19 cellular contexts compared by ENCODE assay signal in the genomic region with DNA sequence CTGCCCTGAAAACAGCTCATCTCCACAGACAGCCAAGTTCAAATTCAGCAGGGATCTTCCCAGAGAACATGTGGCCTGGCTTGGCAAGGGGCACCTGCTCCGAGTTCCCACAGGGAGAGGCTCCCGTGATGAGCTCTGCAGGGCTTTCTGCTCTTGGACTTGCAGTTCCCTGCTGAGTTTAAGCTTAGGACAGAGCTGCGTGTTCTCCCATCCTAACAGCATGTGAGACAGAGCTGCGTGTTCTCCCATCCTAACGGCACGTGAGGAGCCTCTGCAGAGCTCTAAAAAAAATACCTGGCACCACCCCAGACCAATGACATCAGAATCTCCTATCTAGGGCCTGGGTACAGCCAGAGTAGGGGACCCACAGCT.
DNase-seq lines count a peak whose midpoint lies in the region; ATAC-seq, FAIRE-seq and TF ChIP-seq lines count a peak whose summit lies in the region.
"Had no signal": no experiment of that assay in that cellular context is flagged by ENCODE, and none has a peak within 500 bp of the region (broad histone marks: within the 10 kb centered on the region; RNA-seq: fewer than 3 reads in every experiment).

No MANE protein-coding gene starts in this region.

- ATAC-seq in Right ventricle myocardium superior (ENCODE audit: poor library complexity) (peak; percentile 28), K562 (no peak), right cardiac atrium (peak; percentile 23 to 47)
- ATAC-seq in effector memory CD8-positive, alpha-beta T cell (replicated peaks) = no peak
- ATAC-seq: HepG2 had no signal

- peaks cover 9 to 22% of the 10 kb centered on the region in 2 donors for H3K27me3 Mint-ChIP-seq in effector memory CD8-positive, alpha-beta T cell
- H3K27me3 Mint-ChIP-seq: CD8-positive, alpha-beta memory T cell had no signal

- no peak for TF ChIP-seq CTCF in right atrium auricular region (IDR thresholded peaks at IDR 0.05)
- TF ChIP-seq CTCF in K562 (IDR thresholded peaks at IDR 0.05 in 2 of 3, conservative IDR thresholded peaks at IDR 0.05 in 1 of 3; ENCODE audit: insufficient read depth in 2 of 3, low read depth in 1 of 3, low read length in 3 of 3) = no peak
- TF ChIP-seq CTCF in transverse colon (IDR thresholded peaks at IDR 0.05) = no peak

- H3K36me3 ChIP-seq in right atrium auricular region = no peaks in the 10 kb centered on the region
- H3K36me3 ChIP-seq in K562 (ENCODE audit: control insufficient read depth, insufficient read depth, low read length) = no peaks in the 10 kb centered on the region
- H3K36me3 ChIP-seq in transverse colon = no peaks in the 10 kb centered on the region
- H3K36me3 ChIP-seq: BE2C had no signal

- CTCF ChIA-PET in K562 (lab: Yijun Ruan, JAX; ENCODE audit: low intra/inter-chr PET ratio) = no interaction called here

- no peak overlapping the region for H3K9ac ChIP-seq in K562 (ENCODE audit: insufficient read depth in 1 of 2, low read depth in 2 of 2, low read length in 2 of 2)

- no peaks in the 10 kb centered on the region for H3K36me3 Mint-ChIP-seq in effector memory CD8-positive, alpha-beta T cell (ENCODE audit: insufficient read depth)
- H3K36me3 Mint-ChIP-seq: CD4-positive, CD25-positive, alpha-beta regulatory T cell; CD8-positive, alpha-beta memory T cell; IgD-negative memory B cell had no signal

- no peaks in the 10 kb centered on the region for H3K9me3 Mint-ChIP-seq in effector memory CD8-positive, alpha-beta T cell
- H3K9me3 Mint-ChIP-seq: CD4-positive, CD25-positive, alpha-beta regulatory T cell; CD8-positive, alpha-beta memory T cell; H9 had no signal

- no peak overlapping the region for H3K27ac Mint-ChIP-seq in effector memory CD8-positive, alpha-beta T cell
- H3K27ac Mint-ChIP-seq: CD4-positive, CD25-positive, alpha-beta regulatory T cell; CD8-positive, alpha-beta memory T cell; IgD-negative memory B cell had no signal

- H3K27me3 ChIP-seq in right atrium auricular region (no peaks in the 10 kb centered on the region), K562 (ENCODE audit: control insufficient read depth in 2 of 2, insufficient read depth in 2 of 2, low read length in 2 of 2) (peaks cover 23 to 60% of the 10 kb centered on the region in 2 experiments; a peak in 4 of 5 replicates), right cardiac atrium (ENCODE audit: control insufficient read depth, insufficient read depth) (no peaks in the 10 kb centered on the region), transverse colon (no peaks in the 10 kb centered on the region)
- H3K27me3 ChIP-seq: BE2C had no signal

- no peak for DNase-seq in Right ventricle myocardium superior
- DNase-seq in right atrium auricular region (ENCODE audit: low spot score) = no peak
- DNase-seq in K562 (ENCODE audit: extremely low read depth in 1 of 4, low spot score in 3 of 4) = no peak
- DNase-seq in right cardiac atrium = peak in 2 of 3 donors; percentile 46 to 47
- DNase-seq in effector memory CD8-positive, alpha-beta T cell = no peak
- DNase-seq in transverse colon = no peak
- DNase-seq: BE2C; CD4-positive, CD25-positive, alpha-beta regulatory T cell; CD8-positive, alpha-beta memory T cell; COR-L47; DMS153; DMS79; GDM1; H9 had no signal

- H4K20me1 ChIP-seq in K562 (replicated peaks; ENCODE audit: control insufficient read depth, insufficient read depth, low read length) = peaks cover 8% of the 10 kb centered on the region; the same call in 1 of the 2 replicates

- no TSS peak for BruUV-seq in K562 (replicated peaks; lab: Mats Ljungman, UMichigan)

- H3K9me3 ChIP-seq in right atrium auricular region = no peaks in the 10 kb centered on the region
- H3K9me3 ChIP-seq in K562 (replicated peaks; ENCODE audit: control insufficient read depth, insufficient read depth, low read depth, low read length) = no peaks in the 10 kb centered on the region
- no peaks in the 10 kb centered on the region for H3K9me3 ChIP-seq in right cardiac atrium (ENCODE audit: control insufficient read depth, low read length)
- H3K9me3 ChIP-seq in transverse colon = no peaks in the 10 kb centered on the region
- H3K9me3 ChIP-seq: BE2C had no signal

- H3K27ac ChIP-seq in right atrium auricular region = no peak overlapping the region
- H3K27ac ChIP-seq in K562 (ENCODE audit: extremely low read depth, low read depth, low read length) = no peak overlapping the region
- H3K27ac ChIP-seq in right cardiac atrium (ENCODE audit: low read length) = no peak overlapping the region
- H3K27ac ChIP-seq in transverse colon = no peak overlapping the region

- no peaks in the 10 kb centered on the region for H3K79me2 ChIP-seq in K562 (ENCODE audit: control insufficient read depth, insufficient read depth, low read length)

- H3K4me1 ChIP-seq in right atrium auricular region = peaks cover 0 to 4% of the 10 kb centered on the region in 2 donors
- H3K4me1 ChIP-seq in K562 (replicated peaks in 1 of 2; ENCODE audit: control insufficient read depth in 2 of 2, insufficient read depth in 2 of 2, low read length in 2 of 2) = peaks cover 0 to 5% of the 10 kb centered on the region in 2 experiments; a peak in 2 of 5 replicates
- H3K4me1 ChIP-seq in right cardiac atrium (ENCODE audit: control insufficient read depth, insufficient read depth, low read length) = no peaks in the 10 kb centered on the region
- H3K4me1 ChIP-seq in transverse colon = no peaks in the 10 kb centered on the region
- H3K4me1 ChIP-seq: BE2C had no signal

- in situ Hi-C loops in K562 (cut with MboI) = loop anchor here (25.0 kb wide), 1 partner anchor 654 kb away; a partner anchor contains a TSS
- in situ Hi-C loops in transverse colon (cut with MboI; ENCODE audit: low pct_ligation_motif_present in 1 of 4, low pct_unique_long_range_greater_than_20kb in 1 of 4, low sequenced_read_pairs in 3 of 4) = loop anchor here in 1 of 4 donors (25.0 kb wide), 1 partner anchor 254 kb away; no protein-coding TSS in a partner anchor

- no peak for FAIRE-seq in K562 (lab: Jason Lieb, UNC)
- FAIRE-seq: GM12892, GM18507, H1, HepG2 had no signal

- TF ChIP-seq POLR2A in K562 (conservative IDR thresholded peaks at IDR 0.05) (no peak), transverse colon (IDR thresholded peaks at IDR 0.05) (no peak)

- intact Hi-C loops in Right ventricle myocardium superior (cut with DNase I) = no loop called here
- intact Hi-C loops in K562 (cut with micrococcal nuclease) = no loop called here
- intact Hi-C loops in right cardiac atrium (cut with DNase I) = no loop called here
- intact Hi-C loops in transverse colon (cut with DNase I; ENCODE audit: low total_unique reads) = no loop called here

- POLR2A ChIA-PET in K562 (lab: Yijun Ruan, JAX) = interaction anchor here (0.5 to 1.1 kb wide), 3 partner anchors 9 to 17 kb away, joined by 3 to 5 read pairs (median 3); no protein-coding TSS in a partner anchor

- H3K4me3 Mint-ChIP-seq in effector memory CD8-positive, alpha-beta T cell = no peak overlapping the region
- H3K4me3 Mint-ChIP-seq: CD4-positive, CD25-positive, alpha-beta regulatory T cell; CD8-positive, alpha-beta memory T cell; H9; IgD-negative memory B cell had no signal

- H3K4me1 Mint-ChIP-seq in effector memory CD8-positive, alpha-beta T cell (ENCODE audit: low read depth in 2 of 2) = no peaks in the 10 kb centered on the region
- H3K4me1 Mint-ChIP-seq: CD4-positive, CD25-positive, alpha-beta regulatory T cell; CD8-positive, alpha-beta memory T cell had no signal

- no peaks in the 10 kb centered on the region for H3K9me1 ChIP-seq in K562 (ENCODE audit: control insufficient read depth, insufficient read depth, low read length)

- TF ChIP-seq EP300 in K562 (IDR thresholded peaks at IDR 0.05; ENCODE audit: low read length) (no peak), transverse colon (IDR thresholded peaks at IDR 0.05; ENCODE audit: low read depth) (no peak)

- no peak overlapping the region for H3K4me2 ChIP-seq in K562 (ENCODE audit: insufficient read depth, low read length)

- TF ChIP-seq RAD21 in K562 (CRISPR knock-in tag; conservative IDR thresholded peaks at IDR 0.05 in 1 of 2, IDR thresholded peaks at IDR 0.05 in 1 of 2) = no peak

- 2% methylated on average over 6 of the region's 6 CpGs for WGBS in K562 (ENCODE audit: insufficient coverage, low coverage, missing lambda C conversion rate)
- WGBS in right cardiac atrium = 58% methylated on average over 6 of the region's 6 CpGs
- 67 to 80% methylated on average over 3 to 6 of the region's 6 CpGs for WGBS in transverse colon (ENCODE audit: low coverage in 1 of 2), 2 donors

- H3K4me3 ChIP-seq in right atrium auricular region (no peak overlapping the region), K562 (no peak overlapping the region), right cardiac atrium (ENCODE audit: low read length) (no peak overlapping the region), transverse colon (no peak overlapping the region)

- H2AFZ ChIP-seq in K562 (ENCODE audit: low read depth, low read length) = no peak overlapping the region

TF ChIP-seq in K562, 482 proteins besides CTCF, POLR2A, EP300 and RAD21:
- TF ChIP-seq ZNF707 (CRISPR knock-in tag; conservative IDR thresholded peaks at IDR 0.05) (no peak), BHLHE40 (IDR thresholded peaks at IDR 0.05; ENCODE audit: low read length) (peak; percentile 25; the same call in 1 of the 2 replicates)

Comparison
In these comparisons a context has a peak if more than half of its experiments do, and no peak if none do; other contexts are left out.
1. DNase-seq: peak in right cardiac atrium (2 of 3); none in Right ventricle myocardium superior (single experiment), right atrium auricular region (single experiment), K562 (0 of 4), effector memory CD8-positive, alpha-beta T cell (0 of 3) and transverse colon (single experiment).
2. ATAC-seq: peak in Right ventricle myocardium superior (single experiment) and right cardiac atrium (2 of 2); none in K562 (single experiment) and effector memory CD8-positive, alpha-beta T cell (single experiment).